ENCODE assay signal across 33 cellular contexts in the genomic region with DNA sequence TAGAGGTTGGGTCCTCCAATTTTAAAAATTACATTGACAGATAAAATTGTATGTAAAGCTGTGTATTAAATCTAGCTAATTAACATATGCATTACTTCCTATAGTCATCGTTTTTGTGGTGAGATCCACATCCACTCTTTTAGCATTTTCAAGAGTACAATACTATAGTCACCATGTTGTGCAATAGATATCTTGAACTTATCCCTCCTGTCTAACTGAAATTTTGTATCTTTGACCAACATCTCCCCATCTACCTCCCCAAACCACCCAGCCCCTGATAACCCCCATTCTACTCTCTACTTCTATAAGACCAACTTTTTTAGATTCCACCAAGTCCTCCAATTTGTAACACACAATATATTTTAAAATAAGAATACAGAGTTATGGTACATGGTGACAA.
"Had no signal": no experiment of that assay in that cellular context is flagged by ENCODE, and none has a peak within 500 bp of the region (broad histone marks: within the 10 kb centered on the region; RNA-seq: fewer than 3 reads in every experiment).

No MANE protein-coding gene starts in this region.

- H3K36me3 ChIP-seq: adrenal gland, ascending aorta, brain microvascular endothelial cell, breast epithelium, cardiac muscle cell had no signal

- DNase-seq: activated effector memory CD4-positive, alpha-beta T cell treated with anti-CD3 and anti-CD28 coated beads, Interleukin-2, amount 50 U/mL, for 16 hours; activated effector memory CD4-positive, alpha-beta T cell treated with Interleukin-2 at 50 U/mL for 16 hours; activated gamma-delta T cell; activated gamma-delta T cell treated with Interleukin-2 at 50 U/mL for 16 hours; activated naive CD4-positive, alpha-beta T cell; activated naive CD4-positive, alpha-beta T cell treated with anti-CD3 and anti-CD28 coated beads for 36 hours; activated naive CD4-positive, alpha-beta T cell treated with anti-CD3 and anti-CD28 coated beads, Interleukin-2, amount 10 ng/mL, durations not matched to agents 7 days and 5 days; activated naive CD4-positive, alpha-beta T cell treated with anti-CD3 and anti-CD28 coated beads, Interleukin-2, amount 50 U/mL, for 16 hours; activated naive CD4-positive, alpha-beta T cell treated with Interleukin-2 at 50 U/mL for 16 hours; activated naive CD8-positive, alpha-beta T cell treated with anti-CD3 and anti-CD28 coated beads for 36 hours; activated naive CD8-positive, alpha-beta T cell treated with anti-CD3 and anti-CD28 coated beads, Interleukin-2, amount 10 ng/mL, durations not matched to agents 7 days and 5 days; activated naive CD8-positive, alpha-beta T cell treated with anti-CD3 and anti-CD28 coated beads, Interleukin-2, amount 50 U/mL, for 24 hours; activated T-cell treated with anti-CD3 and anti-CD28 coated beads, Interleukin-2, amount 50 U/mL, for 24 hours; activated T-cell treated with anti-CD3 and anti-CD28 coated beads, Interleukin-2, amount 50 U/mL, for 4 hours; activated T-cell treated with anti-CD3 and anti-CD28 coated beads, Interleukin-2, amount 50 U/mL, for 48 hours; activated T-cell treated with anti-CD3 and anti-CD28 coated beads, Interleukin-2, amount 50 U/mL, for 72 hours; adrenal gland; amniotic stem cell; amygdala; anterior cingulate cortex; aorta; body of pancreas; brain microvascular endothelial cell; caudate nucleus; central memory CD4-positive, alpha-beta T cell; cerebellar nuclear complex had no signal

- H3K4me3 ChIP-seq: adrenal gland, ascending aorta, body of pancreas, breast epithelium, cardiac muscle cell had no signal

- FAIRE-seq: astrocyte, bronchial epithelial cell had no signal

- ATAC-seq: activated naive CD4-positive, alpha-beta T cell treated with anti-CD3 and anti-CD28 coated beads, Interleukin-2, amount 50 U/mL, for 72 hours; activated naive CD8-positive, alpha-beta T cell treated with anti-CD3 and anti-CD28 coated beads, Interleukin-2, amount 50 U/mL, for 24 hours; activated T-cell treated with anti-CD3 and anti-CD28 coated beads, Interleukin-2, amount 50 U/mL, for 4 hours; activated T-cell treated with anti-CD3 and anti-CD28 coated beads, Interleukin-2, amount 50 U/mL, for 72 hours; activated T-helper 17 cell treated with anti-CD3 and anti-CD28 coated beads, Interleukin-2, amount 50 U/mL, for 72 hours; body of pancreas had no signal

- H3K9me3 ChIP-seq: adrenal gland, ascending aorta, body of pancreas, breast epithelium had no signal

- H3K4me1 ChIP-seq: adrenal gland, ascending aorta, body of pancreas, breast epithelium had no signal

- H3K27ac ChIP-seq: adrenal gland, ascending aorta, body of pancreas, brain microvascular endothelial cell, breast epithelium, cardiac muscle cell had no signal

- H3K27me3 ChIP-seq: adrenal gland, ascending aorta, body of pancreas, brain microvascular endothelial cell, breast epithelium, cardiac muscle cell had no signal
